In genomic region chr4:118834960-118835895, GRCh38 we compare ENCODE assay signal across 8 cellular contexts.
DNase-seq lines count a peak whose midpoint lies in the region; ATAC-seq and TF ChIP-seq lines count a peak whose summit lies in the region.

No MANE protein-coding gene starts in this region.

- H4K20me1 ChIP-seq in BLaER1 = no peaks in the 10 kb centered on the region

- H3K27me3 ChIP-seq in BLaER1 = no peaks in the 10 kb centered on the region

- TF ChIP-seq POLR2A in GM18951 (IDR thresholded peaks at IDR 0.05; ENCODE audit: extremely low read depth, insufficient read depth, insufficient read length) = peak; percentile 50

- peak overlapping the region; percentile 81 for H3K9ac ChIP-seq in BLaER1

- H3K4me2 ChIP-seq in BLaER1 = peak overlapping the region; percentile 84

- peak overlapping the region; percentile 64 for H3K27ac ChIP-seq in BLaER1
- H3K27ac ChIP-seq in epithelial cell of prostate = peak overlapping the region; percentile 82

- H3K4me1 ChIP-seq in BLaER1 = peaks cover 19% of the 10 kb centered on the region

- peak; percentile 53 for DNase-seq in NOMO-1 treated with dmso at 0.1 percent for 144 hours (lab: John Stamatoyannopoulos, UW; ENCODE audit: unreplicated experiment)
- DNase-seq in activated T-cell treated with anti-CD3 and anti-CD28 coated beads for 1 hour (ENCODE audit: low read depth) = peak; percentile 21
- DNase-seq in epithelial cell of prostate (ENCODE audit: low read depth, low spot score) = no peak
- DNase-seq in midbrain (lab: John Stamatoyannopoulos, UW) = peak; percentile 48
- DNase-seq in stimulated activated CD8-positive, alpha-beta memory T cell treated with anti-CD3 and anti-CD28 coated beads, Interleukin-7, amount 100 ng/mL, for 4 hours (ENCODE audit: low read depth in 2 of 2) = peak; percentile 24 to 27

- in situ Hi-C loops in GM18951 (cut with MboI; ENCODE audit: low sequenced_read_pairs, unreplicated experiment) = no loop called here

- H3K9me3 ChIP-seq in BLaER1 = no peaks in the 10 kb centered on the region

- H3K4me3 ChIP-seq in BLaER1 = peak overlapping the region; percentile 97

- peaks cover 28% of the 10 kb centered on the region for H3K36me3 ChIP-seq in BLaER1

- peak; percentile 77 for ATAC-seq in HG03108 (IDR thresholded peaks at IDR 0.05; ENCODE audit: unreplicated experiment)
